18 cellular contexts compared by ENCODE assay signal in genomic region chr7:150476819-150477631, GRCh38. TPM values are rescaled to one million over a fixed set of nuclear protein-coding genes. Genes with fewer than 3 reads are reported as not detected.
A peak's percentile ranks its signal among the peaks of the same experiment; 100 is the strongest.
DNase-seq lines count a peak whose midpoint lies in the region; TF ChIP-seq lines count a peak whose summit lies in the region.
"Had no signal": no experiment of that assay in that cellular context is flagged by ENCODE, and none has a peak within 500 bp of the region (broad histone marks: within the 10 kb centered on the region; RNA-seq: fewer than 3 reads in every experiment).

No MANE protein-coding gene starts in this region.

- peaks cover 36% of the 10 kb centered on the region for H3K36me3 Mint-ChIP-seq in activated naive CD4-positive, alpha-beta T cell treated with anti-CD3 and anti-CD28 coated beads for 36 hours (ENCODE audit: low read depth)
- H3K36me3 Mint-ChIP-seq in activated naive CD8-positive, alpha-beta T cell, result peaks cover 32% of the 10 kb centered on the region

- no peak overlapping the region for H3K4me3 ChIP-seq in LNCaP clone FGC (ENCODE audit: low read depth, low read length)
- H3K4me3 ChIP-seq: SJCRH30, skin epidermis had no signal

- peak; percentile 54 for DNase-seq in activated naive CD4-positive, alpha-beta T cell treated with anti-CD3 and anti-CD28 coated beads for 36 hours
- DNase-seq in activated naive CD4-positive, alpha-beta T cell treated with anti-CD3 and anti-CD28 coated beads, Interleukin-2, amount 50 U/mL, for 16 hours, result no peak
- DNase-seq in LNCaP clone FGC (ENCODE audit: low read depth) (peak; percentile 2), NCI-H82 (lab: John Stamatoyannopoulos, UW) (no peak), head of caudate nucleus (no peak)
- peak; percentile 46 for DNase-seq in stimulated activated CD4-positive, alpha-beta T cell treated with anti-CD3 and anti-CD28 coated beads, Interleukin-4, amount 100 ng/mL, for 1 hour
- DNase-seq in activated CD4-positive, CD25-positive, alpha-beta regulatory T cell (lab: John Stamatoyannopoulos, UW), result no peak
- DNase-seq: amygdala, Caco-2, MM.1S, NCI-H187 treated with DMSO at 0.1 percent for 48 hours, NCI-H524, posterior cingulate gyrus, SJCRH30 had no signal

- H3K4me3 Mint-ChIP-seq in activated naive CD4-positive, alpha-beta T cell treated with anti-CD3 and anti-CD28 coated beads for 36 hours, result peak overlapping the region; percentile 33
- peak overlapping the region; percentile 72 for H3K4me3 Mint-ChIP-seq in activated naive CD8-positive, alpha-beta T cell

- TF ChIP-seq CTCF in LNCaP clone FGC (IDR thresholded peaks at IDR 0.05; ENCODE audit: control insufficient read depth, extremely low read depth, insufficient read depth), result no peak

- H3K4me1 Mint-ChIP-seq in activated naive CD4-positive, alpha-beta T cell treated with anti-CD3 and anti-CD28 coated beads for 36 hours (ENCODE audit: low read depth), result peaks cover 87% of the 10 kb centered on the region
- H3K4me1 Mint-ChIP-seq in activated naive CD8-positive, alpha-beta T cell (ENCODE audit: low read depth), result peaks cover 89% of the 10 kb centered on the region

- no peaks in the 10 kb centered on the region for H3K27me3 Mint-ChIP-seq in activated naive CD4-positive, alpha-beta T cell treated with anti-CD3 and anti-CD28 coated beads for 36 hours (ENCODE audit: low read depth)
- H3K27me3 Mint-ChIP-seq in activated naive CD8-positive, alpha-beta T cell, result no peaks in the 10 kb centered on the region

- peak overlapping the region; percentile 97 for H3K27ac Mint-ChIP-seq in activated naive CD4-positive, alpha-beta T cell treated with anti-CD3 and anti-CD28 coated beads for 36 hours
- peak overlapping the region; percentile 100 for H3K27ac Mint-ChIP-seq in activated naive CD8-positive, alpha-beta T cell

- CTCF ChIA-PET in activated naive CD4-positive, alpha-beta T cell treated with anti-CD3 and anti-CD28 coated beads for 36 hours (lab: Charles Lee), result interaction anchor here (0.7 to 1.5 kb wide), 2 partner anchors 12 to 26 kb away, joined by 3 to 4 read pairs; partner anchors contain the start of gene GIMAP8

- no peaks in the 10 kb centered on the region for H3K9me3 Mint-ChIP-seq in activated naive CD4-positive, alpha-beta T cell treated with anti-CD3 and anti-CD28 coated beads for 36 hours
- H3K9me3 Mint-ChIP-seq in activated naive CD8-positive, alpha-beta T cell (ENCODE audit: low read depth), result no peaks in the 10 kb centered on the region

- intact Hi-C loops in activated naive CD4-positive, alpha-beta T cell treated with anti-CD3 and anti-CD28 coated beads for 36 hours (cut with micrococcal nuclease), result no loop called here
- intact Hi-C loops in head of caudate nucleus (cut with DNase I), result no loop called here

RNA-seq across cellular contexts. Expression of gene GIMAP8, which starts 26.6 kb away (rescaled TPM):
- total RNA-seq in activated naive CD4-positive, alpha-beta T cell treated with anti-CD3 and anti-CD28 coated beads for 36 hours, result 1 to 10 TPM; 9.1 to 9.7 TPM
- total RNA-seq: chondrocyte, OCI-LY7, SJCRH30 had no signal

RNA-seq across cellular contexts. Expression of gene GIMAP7, which starts 37.6 kb away (rescaled TPM):
- total RNA-seq in activated naive CD4-positive, alpha-beta T cell treated with anti-CD3 and anti-CD28 coated beads for 36 hours, result 10 to 100 TPM; 41.6 TPM
- total RNA-seq: Caco-2, chondrocyte, OCI-LY7, SJCRH30 had no signal

Comparison
In these comparisons a context has a peak if more than half of its experiments do, and no peak if none do; other contexts are left out.
1. DNase-seq: peak in activated naive CD4-positive, alpha-beta T cell treated with anti-CD3 and anti-CD28 coated beads for 36 hours (single experiment), LNCaP clone FGC (single experiment) and stimulated activated CD4-positive, alpha-beta T cell treated with anti-CD3 and anti-CD28 coated beads, Interleukin-4, amount 100 ng/mL, for 1 hour (single experiment); none in activated naive CD4-positive, alpha-beta T cell treated with anti-CD3 and anti-CD28 coated beads, Interleukin-2, amount 50 U/mL, for 16 hours (single experiment), activated CD4-positive, CD25-positive, alpha-beta regulatory T cell (0 of 4), NCI-H82 (single experiment) and head of caudate nucleus (0 of 42).